9 cellular contexts compared by ENCODE assay signal in the genomic region with DNA sequence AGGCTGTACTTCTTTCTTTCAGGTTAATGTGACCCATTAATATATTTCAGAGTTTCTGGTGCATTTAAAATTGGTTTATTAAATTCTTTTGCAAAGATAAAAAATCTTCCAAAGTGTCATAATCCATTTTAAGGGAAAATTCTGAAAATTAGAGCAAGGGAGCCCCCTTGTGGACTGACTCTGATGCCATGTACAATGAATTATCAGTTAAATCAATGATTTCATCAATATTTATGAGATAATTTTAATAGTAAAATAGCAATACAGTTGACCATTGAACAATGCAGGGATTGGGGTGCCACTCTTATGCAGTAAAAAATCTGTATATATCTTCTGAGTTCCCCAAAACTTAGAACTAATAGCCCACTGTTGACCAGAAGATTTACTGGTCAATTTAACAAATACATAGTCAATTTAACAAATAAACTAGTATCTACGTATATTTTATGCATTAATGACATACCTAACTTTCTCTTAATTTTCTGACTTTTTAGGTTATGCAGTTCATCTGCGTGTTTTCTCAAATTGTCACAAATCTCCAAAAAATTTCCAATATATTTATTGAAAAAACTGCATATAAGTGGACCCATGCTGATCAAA.
DNase-seq lines count a peak whose midpoint lies in the region; ATAC-seq and TF ChIP-seq lines count a peak whose summit lies in the region.
"Had no signal": no experiment of that assay in that cellular context is flagged by ENCODE, and none has a peak within 500 bp of the region (broad histone marks: within the 10 kb centered on the region; RNA-seq: fewer than 3 reads in every experiment).

No MANE protein-coding gene starts in this region.

- CTCF ChIA-PET in SK-N-SH (lab: Yijun Ruan, JAX) = interaction anchor here (0.8 to 2.8 kb wide), 8 partner anchors 11 to 1176 kb away, joined by 3 to 29 read pairs (median 5); no protein-coding TSS in a partner anchor

- intact Hi-C loops in natural killer cell (cut with micrococcal nuclease) = no loop called here

- no peak overlapping the region for H3K9ac ChIP-seq in SK-N-SH

- H3K4me2 ChIP-seq in SK-N-SH = no peak overlapping the region
- H3K4me2 ChIP-seq in hepatocyte = no peak overlapping the region

- H3K4me3 ChIP-seq in SK-N-SH (ENCODE audit: low read depth in 2 of 2, low read length in 1 of 2) (no peak overlapping the region; a peak in 1 of 4 replicates), hepatocyte (no peak overlapping the region)

- no peak overlapping the region for H3K27ac ChIP-seq in SK-N-SH (ENCODE audit: low read depth in 2 of 2, low read length in 1 of 2)
- no peak overlapping the region for H3K27ac ChIP-seq in hepatocyte

- TF ChIP-seq RAD21 in SK-N-SH (IDR thresholded peaks at IDR 0.05; ENCODE audit: low read length) = peak; percentile 78

- no peaks in the 10 kb centered on the region for H3K36me3 Mint-ChIP-seq in natural killer cell
- H3K36me3 Mint-ChIP-seq: activated naive CD4-positive, alpha-beta T cell treated with anti-CD3 and anti-CD28 coated beads, Interleukin-2, amount 50 U/mL, for 72 hours had no signal

- POLR2A ChIA-PET in SK-N-SH (lab: Yijun Ruan, JAX) = no interaction called here

- WGBS in SK-N-SH (ENCODE audit: low lambda C conversion rate) = 44% methylated on average over 2 of the region's 2 CpGs
- 67% methylated on average over 2 of the region's 2 CpGs for WGBS in hepatocyte (ENCODE audit: low lambda C conversion rate, missing lambda C conversion rate)

- no peaks in the 10 kb centered on the region for H3K27me3 ChIP-seq in SK-N-SH (ENCODE audit: insufficient read depth)
- H3K27me3 ChIP-seq in hepatocyte = no peaks in the 10 kb centered on the region

- H3K9me2 ChIP-seq in SK-N-SH = no peaks in the 10 kb centered on the region
- no peaks in the 10 kb centered on the region for H3K9me2 ChIP-seq in hepatocyte (replicated peaks; ENCODE audit: insufficient read depth)

- H3K9me3 Mint-ChIP-seq in stimulated activated naive CD8-positive, alpha-beta T cell treated with anti-CD3 and anti-CD28 coated beads, Interleukin-15, amount 100 ng/mL, for 72 hours = no peaks in the 10 kb centered on the region
- peaks cover 0 to 2% of the 10 kb centered on the region in 2 donors for H3K9me3 Mint-ChIP-seq in natural killer cell

- H3K4me3 Mint-ChIP-seq in stimulated activated naive CD8-positive, alpha-beta T cell treated with anti-CD3 and anti-CD28 coated beads, Interleukin-15, amount 100 ng/mL, for 72 hours = no peak overlapping the region
- no peak overlapping the region for H3K4me3 Mint-ChIP-seq in natural killer cell

- no peaks in the 10 kb centered on the region; the same call in 1 of the 2 replicates for H3K79me2 ChIP-seq in SK-N-SH (ENCODE audit: insufficient read depth)
- no peaks in the 10 kb centered on the region for H3K79me2 ChIP-seq in hepatocyte

- no peaks in the 10 kb centered on the region for H3K4me1 Mint-ChIP-seq in stimulated activated naive CD8-positive, alpha-beta T cell treated with anti-CD3 and anti-CD28 coated beads, Interleukin-15, amount 100 ng/mL, for 72 hours
- no peaks in the 10 kb centered on the region for H3K4me1 Mint-ChIP-seq in natural killer cell

- TF ChIP-seq CTCF in SK-N-SH (IDR thresholded peaks at IDR 0.05) (peak; percentile 94), hepatocyte (IDR thresholded peaks at IDR 0.05; ENCODE audit: poor library complexity) (peak; percentile 92), natural killer cell (IDR thresholded peaks at IDR 0.05) (no peak)

- H3F3A ChIP-seq in SK-N-SH (replicated peaks; ENCODE audit: insufficient read depth) = no peaks in the 10 kb centered on the region

- no peaks in the 10 kb centered on the region for H3K9me3 ChIP-seq in SK-N-SH
- H3K9me3 ChIP-seq in hepatocyte (ENCODE audit: low read depth) = no peaks in the 10 kb centered on the region

- no peak overlapping the region for H2AFZ ChIP-seq in SK-N-SH (ENCODE audit: low read depth)
- no peak overlapping the region for H2AFZ ChIP-seq in hepatocyte

- H3K36me3 ChIP-seq in SK-N-SH (replicated peaks in 1 of 2; ENCODE audit: control insufficient read depth in 1 of 2, insufficient read depth in 2 of 2, low read length in 1 of 2) (no peaks in the 10 kb centered on the region), hepatocyte (replicated peaks; ENCODE audit: insufficient read depth, low read depth) (no peaks in the 10 kb centered on the region)

- H3K27ac Mint-ChIP-seq in stimulated activated naive CD8-positive, alpha-beta T cell treated with anti-CD3 and anti-CD28 coated beads, Interleukin-15, amount 100 ng/mL, for 72 hours = no peak overlapping the region
- H3K27ac Mint-ChIP-seq in natural killer cell = no peak overlapping the region
- H3K27ac Mint-ChIP-seq: activated naive CD4-positive, alpha-beta T cell treated with anti-CD3 and anti-CD28 coated beads, Interleukin-2, amount 50 U/mL, for 72 hours had no signal

- H3K27me3 Mint-ChIP-seq in stimulated activated naive CD8-positive, alpha-beta T cell treated with anti-CD3 and anti-CD28 coated beads, Interleukin-15, amount 100 ng/mL, for 72 hours = no peaks in the 10 kb centered on the region
- no peaks in the 10 kb centered on the region for H3K27me3 Mint-ChIP-seq in natural killer cell (ENCODE audit: low read depth in 2 of 2)

- no peaks in the 10 kb centered on the region for H4K20me1 ChIP-seq in SK-N-SH (ENCODE audit: insufficient read depth)
- no peaks in the 10 kb centered on the region for H4K20me1 ChIP-seq in hepatocyte (ENCODE audit: insufficient read depth, poor library complexity, severe bottlenecking)

- no peaks in the 10 kb centered on the region for H3K4me1 ChIP-seq in SK-N-SH (ENCODE audit: control insufficient read depth in 1 of 2, insufficient read depth in 2 of 2, low read depth in 1 of 2, low read length in 1 of 2)
- no peaks in the 10 kb centered on the region for H3K4me1 ChIP-seq in hepatocyte (ENCODE audit: insufficient read depth)

- peak; percentile 7 for DNase-seq in stimulated activated naive CD8-positive, alpha-beta T cell treated with anti-CD3 and anti-CD28 coated beads, Interleukin-15, Interleukin-2, amounts not matched to agents 100 U/mL and 50 U/mL, for 24 hours
- DNase-seq in stimulated activated naive CD8-positive, alpha-beta T cell treated with anti-CD3 and anti-CD28 coated beads, Interleukin-15, amount 100 ng/mL, for 72 hours = no peak
- DNase-seq in SK-N-SH (no peak), hepatocyte (ENCODE audit: low spot score) (peak; percentile 28), natural killer cell (no peak), T1000 (lab: John Stamatoyannopoulos, UW) (no peak)

- no peak for ATAC-seq in stimulated activated naive CD8-positive, alpha-beta T cell treated with anti-CD3 and anti-CD28 coated beads, Interleukin-15, Interleukin-2, amounts not matched to agents 100 U/mL and 50 U/mL, for 24 hours
- no peak for ATAC-seq in stimulated activated naive CD8-positive, alpha-beta T cell treated with anti-CD3 and anti-CD28 coated beads, Interleukin-15, amount 100 ng/mL, for 72 hours
- no peak for ATAC-seq in GM21360 (IDR thresholded peaks at IDR 0.05; ENCODE audit: unreplicated experiment)
- ATAC-seq in natural killer cell = no peak
- ATAC-seq in GM18511 (IDR thresholded peaks at IDR 0.05; ENCODE audit: unreplicated experiment) = no peak
- ATAC-seq: activated naive CD4-positive, alpha-beta T cell treated with anti-CD3 and anti-CD28 coated beads, Interleukin-2, amount 50 U/mL, for 72 hours had no signal

- no peak for TF ChIP-seq EP300 in SK-N-SH (IDR thresholded peaks at IDR 0.05; ENCODE audit: borderline replicate concordance in 1 of 2, low read depth in 1 of 2, low read length in 1 of 2)

TF ChIP-seq in SK-N-SH, 30 proteins besides CTCF, POLR2A, EP300 and RAD21:
- TF ChIP-seq EZH2phosphoT487 (IDR thresholded peaks at IDR 0.05; ENCODE audit: borderline replicate concordance, low read depth) (no peak), SMC3 (IDR thresholded peaks at IDR 0.05; ENCODE audit: low read depth, low read length) (peak; percentile 30; the same call in 1 of the 2 replicates), CHD2 (IDR thresholded peaks at IDR 0.05; ENCODE audit: low read length, partially characterized antibody) (no peak)

Comparison
In these comparisons a context has a peak if more than half of its experiments do, and no peak if none do; other contexts are left out.
1. DNase-seq: peak in stimulated activated naive CD8-positive, alpha-beta T cell treated with anti-CD3 and anti-CD28 coated beads, Interleukin-15, Interleukin-2, amounts not matched to agents 100 U/mL and 50 U/mL, for 24 hours (single experiment) and hepatocyte (single experiment); none in stimulated activated naive CD8-positive, alpha-beta T cell treated with anti-CD3 and anti-CD28 coated beads, Interleukin-15, amount 100 ng/mL, for 72 hours (0 of 2), SK-N-SH (single experiment), natural killer cell (single experiment) and T1000 (single experiment).